18 cellular contexts compared by ENCODE assay signal in the genomic region with DNA sequence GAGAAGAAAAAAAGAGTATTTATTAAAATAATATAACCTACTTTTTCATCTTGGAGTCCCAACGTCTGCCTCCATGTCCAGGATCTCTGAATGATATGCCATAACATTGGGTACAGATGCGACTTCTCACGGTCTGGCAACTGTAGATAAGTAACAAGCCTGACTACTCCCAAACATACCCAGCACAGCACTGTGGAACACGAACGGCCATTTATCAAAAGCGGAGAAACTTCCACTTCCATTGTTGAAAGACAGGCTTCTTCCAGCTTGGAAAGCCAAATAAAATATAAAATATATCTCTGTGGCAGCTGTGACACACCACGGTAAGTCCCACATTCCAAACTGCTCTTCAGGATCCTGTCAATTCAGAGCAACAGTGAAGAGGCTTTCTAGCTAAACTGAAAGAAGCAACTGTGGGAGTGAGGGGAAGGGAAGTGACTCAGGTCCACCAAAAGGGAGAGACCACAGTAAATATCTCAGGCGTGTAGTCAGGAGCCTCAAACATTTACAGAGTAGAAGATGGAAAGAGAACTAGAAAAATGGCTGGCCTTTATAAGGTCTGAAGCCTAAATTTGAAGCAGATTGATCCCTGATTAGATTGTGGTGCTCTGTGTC.
DNase-seq lines count a peak whose midpoint lies in the region; ATAC-seq, FAIRE-seq and TF ChIP-seq lines count a peak whose summit lies in the region.
"Had no signal": no experiment of that assay in that cellular context is flagged by ENCODE, and none has a peak within 500 bp of the region (broad histone marks: within the 10 kb centered on the region; RNA-seq: fewer than 3 reads in every experiment).

No MANE protein-coding gene starts in this region.

- TF ChIP-seq CTCF in esophagus muscularis mucosa (IDR thresholded peaks at IDR 0.05), result no peak

- H3K4me3 ChIP-seq in esophagus muscularis mucosa, result no peak overlapping the region
- H3K4me3 ChIP-seq: cardiac muscle cell, left ventricle myocardium inferior had no signal

- no peak for TF ChIP-seq POLR2A in esophagus muscularis mucosa (IDR thresholded peaks at IDR 0.05; ENCODE audit: low read depth)

- WGBS in esophagus muscularis mucosa, result 70% methylated on average over 8 of the region's 8 CpGs

- H3K27ac ChIP-seq in esophagus muscularis mucosa (replicated peaks in 1 of 4), result no peak overlapping the region
- H3K27ac ChIP-seq: cardiac muscle cell, left ventricle myocardium inferior had no signal

- no peaks in the 10 kb centered on the region for H3K4me1 ChIP-seq in esophagus muscularis mucosa
- H3K4me1 ChIP-seq: left ventricle myocardium inferior had no signal

- peaks cover 0 to 10% (median 4%) of the 10 kb centered on the region in 4 donors for H3K9me3 ChIP-seq in esophagus muscularis mucosa

- no peak for ATAC-seq in HG03196 (IDR thresholded peaks at IDR 0.05; ENCODE audit: unreplicated experiment)
- ATAC-seq in GM18868 (IDR thresholded peaks at IDR 0.05; ENCODE audit: unreplicated experiment), result no peak
- ATAC-seq: stimulated activated naive CD8-positive, alpha-beta T cell treated with anti-CD3 and anti-CD28 coated beads, Interleukin-15, amount 100 ng/mL, for 72 hours had no signal

- no peaks in the 10 kb centered on the region for H3K36me3 ChIP-seq in esophagus muscularis mucosa
- H3K36me3 ChIP-seq: cardiac muscle cell, left ventricle myocardium inferior had no signal

- intact Hi-C loops in esophagus muscularis mucosa (cut with DNase I), result no loop called here

- peak; percentile 83 for DNase-seq in Daoy (ENCODE audit: low read depth)
- DNase-seq in RCC 7860 (ENCODE audit: low spot score), result peak; percentile 89
- peak; percentile 70 for DNase-seq in astrocyte of the hippocampus (ENCODE audit: low read depth, low spot score)
- peak; percentile 84 for DNase-seq in non-pigmented ciliary epithelial cell (ENCODE audit: low read depth)
- no peak for DNase-seq in DMS79 (lab: John Stamatoyannopoulos, UW)
- no peak for DNase-seq in esophagus muscularis mucosa (ENCODE audit: extremely low spot score)
- DNase-seq: activated CD4-positive, CD25-positive, alpha-beta regulatory T cell; activated gamma-delta T cell; DMS 273 treated with DMSO at 0.1 percent for 48 hours; effector CD4-positive, alpha-beta T cell; left ventricle myocardium inferior; NCI-H187; NCI-H510A; stimulated activated CD4-positive, alpha-beta T cell treated with anti-CD3 and anti-CD28 coated beads, Interleukin-12 subunit alpha, Interleukin-12 subunit beta, amount 100 ng/mL, for 4 hours; stimulated activated naive CD8-positive, alpha-beta T cell treated with anti-CD3 and anti-CD28 coated beads, Interleukin-15, amount 100 ng/mL, for 72 hours had no signal

- H3K27me3 ChIP-seq in esophagus muscularis mucosa, result no peaks in the 10 kb centered on the region
- H3K27me3 ChIP-seq: cardiac muscle cell had no signal

- FAIRE-seq in RCC 7860 (lab: Jason Lieb, UNC), result peak; percentile 90

- no peak for TF ChIP-seq EP300 in esophagus muscularis mucosa (IDR thresholded peaks at IDR 0.05)

Comparison
In these comparisons a context has a peak if more than half of its experiments do, and no peak if none do; other contexts are left out.
1. DNase-seq: peak in Daoy (single experiment), RCC 7860 (single experiment), astrocyte of the hippocampus (single experiment) and non-pigmented ciliary epithelial cell (single experiment); none in DMS79 (single experiment) and esophagus muscularis mucosa (single experiment).